ENCODE assay signal across 14 cellular contexts in genomic region chr2:168466834-168467565, GRCh38. TPM values are rescaled to one million over a fixed set of nuclear protein-coding genes. Genes with fewer than 3 reads are reported as not detected.
DNase-seq lines count a peak whose midpoint lies in the region; ATAC-seq, FAIRE-seq and TF ChIP-seq lines count a peak whose summit lies in the region.
"Had no signal": no experiment of that assay in that cellular context is flagged by ENCODE, and none has a peak within 500 bp of the region (broad histone marks: within the 10 kb centered on the region; RNA-seq: fewer than 3 reads in every experiment).

No MANE protein-coding gene starts in this region.

- H3K4me1 ChIP-seq in endothelial cell of umbilical vein (ENCODE audit: control insufficient read depth, extremely low read depth, insufficient read depth, low read length) (peaks cover 4% of the 10 kb centered on the region), parathyroid adenoma (peaks cover 12% of the 10 kb centered on the region)

- DNase-seq in NCI-H446 (lab: John Stamatoyannopoulos, UW) (peak; percentile 21 to 48), endothelial cell of umbilical vein (ENCODE audit: low read depth, low spot score) (peak; percentile 12), NCI-H1436 treated with DMSO at 0.1 percent for 48 hours (lab: John Stamatoyannopoulos, UW) (no peak), GM19240 (ENCODE audit: insufficient read length, low spot score) (no peak), cortex of kidney (lab: John Stamatoyannopoulos, UW) (no peak)
- DNase-seq: foreskin melanocyte; KG1; stimulated activated CD4-positive, alpha-beta T cell treated with anti-CD3 and anti-CD28 coated beads, Interleukin-2, amount 100 ng/mL, for 48 hours; transverse colon had no signal

- H3K27ac ChIP-seq in endothelial cell of umbilical vein (ENCODE audit: insufficient read depth, low read depth, low read length) (no peak overlapping the region), parathyroid adenoma (no peak overlapping the region)

- H3K9me1 ChIP-seq in endothelial cell of umbilical vein (replicated peaks; ENCODE audit: control insufficient read depth, extremely low read depth, insufficient read depth, low read length), result no peaks in the 10 kb centered on the region

- no peak for FAIRE-seq in endothelial cell of umbilical vein (lab: Jason Lieb, UNC)
- FAIRE-seq: bronchial epithelial cell, G401.6 had no signal

- ATAC-seq in HG03139 (IDR thresholded peaks at IDR 0.05; ENCODE audit: unreplicated experiment), result no peak

- H3K9me3 ChIP-seq in endothelial cell of umbilical vein (replicated peaks; ENCODE audit: control insufficient read depth, insufficient read depth, low read length) (no peaks in the 10 kb centered on the region), parathyroid adenoma (ENCODE audit: control insufficient read depth, low read length) (no peaks in the 10 kb centered on the region)
- H3K9me3 ChIP-seq: transverse colon had no signal

- no peak for TF ChIP-seq POLR2A in endothelial cell of umbilical vein (IDR thresholded peaks at IDR 0.05; ENCODE audit: low read depth, low read length)

- H3K4me2 ChIP-seq in endothelial cell of umbilical vein (ENCODE audit: insufficient read depth, low read length) (no peak overlapping the region), parathyroid adenoma (ENCODE audit: low read length) (no peak overlapping the region)

- no peak overlapping the region for H2AFZ ChIP-seq in endothelial cell of umbilical vein (ENCODE audit: low read depth, low read length)
- peak overlapping the region; percentile 24 for H2AFZ ChIP-seq in parathyroid adenoma

- dilution Hi-C loops in endothelial cell of umbilical vein (cut with MboI; ENCODE audit: extremely low pct_ligation_motif_present, low sequenced_read_pairs), result no loop called here

- intact Hi-C loops in endothelial cell of umbilical vein (cut with micrococcal nuclease), result no loop called here

- H3K4me3 ChIP-seq in GM08714 (ENCODE audit: low read length), result peak overlapping the region; percentile 17; the same call in 1 of the 2 replicates
- no peak overlapping the region for H3K4me3 ChIP-seq in endothelial cell of umbilical vein (replicated peaks in 1 of 3; ENCODE audit: insufficient read depth in 1 of 3, low read depth in 1 of 3, low read length in 3 of 3)
- no peak overlapping the region for H3K4me3 ChIP-seq in parathyroid adenoma (ENCODE audit: low read depth, low read length)
- H3K4me3 ChIP-seq: transverse colon had no signal

- POLR2A ChIA-PET in endothelial cell of umbilical vein (lab: Charles Lee), result no interaction called here

- H3K36me3 ChIP-seq in endothelial cell of umbilical vein (ENCODE audit: control insufficient read depth in 2 of 2, extremely low read depth in 1 of 2, insufficient read depth in 2 of 2, low read length in 2 of 2), result no peaks in the 10 kb centered on the region
- no peaks in the 10 kb centered on the region for H3K36me3 ChIP-seq in parathyroid adenoma (ENCODE audit: control insufficient read depth, insufficient read depth, low read length)
- H3K36me3 ChIP-seq: transverse colon had no signal

- no peaks in the 10 kb centered on the region for H3K27me3 ChIP-seq in endothelial cell of umbilical vein (ENCODE audit: control insufficient read depth in 2 of 2, insufficient read depth in 2 of 2, low read length in 2 of 2)
- H3K27me3 ChIP-seq in parathyroid adenoma (ENCODE audit: control insufficient read depth, insufficient read depth, low read length), result no peaks in the 10 kb centered on the region
- H3K27me3 ChIP-seq: transverse colon had no signal

- no TSS peak for BruUV-seq in endothelial cell of umbilical vein (replicated peaks; lab: Mats Ljungman, UMichigan)

- H3K79me2 ChIP-seq in endothelial cell of umbilical vein (ENCODE audit: control insufficient read depth, insufficient read depth, low read length) (peaks cover 2% of the 10 kb centered on the region), parathyroid adenoma (peaks cover 2% of the 10 kb centered on the region)

- TF ChIP-seq CTCF in endothelial cell of umbilical vein (IDR thresholded peaks at IDR 0.05; ENCODE audit: extremely low read depth in 1 of 2, insufficient read depth in 1 of 2, low read depth in 1 of 2, low read length in 2 of 2) (no peak), parathyroid adenoma (IDR thresholded peaks at IDR 0.05) (no peak)

- no peak overlapping the region for H3K9ac ChIP-seq in endothelial cell of umbilical vein (replicated peaks; ENCODE audit: extremely low read depth, insufficient read depth, low read length)
- no peak overlapping the region for H3K9ac ChIP-seq in parathyroid adenoma

- no peaks in the 10 kb centered on the region for H4K20me1 ChIP-seq in endothelial cell of umbilical vein (replicated peaks; ENCODE audit: control insufficient read depth, extremely low read depth, insufficient read depth, low read length)

- CTCF ChIA-PET in endothelial cell of umbilical vein (lab: Charles Lee), result interaction anchor here (1.1 kb wide), 1 partner anchor 23 kb away, joined by 4 read pairs; no protein-coding TSS in a partner anchor

TF ChIP-seq in endothelial cell of umbilical vein, 7 proteins besides CTCF, POLR2A, EP300 and RAD21:
- TF ChIP-seq POLR2AphosphoS5 (IDR thresholded peaks at IDR 0.05; ENCODE audit: insufficient read depth, low read depth, low read length) (no peak), MYC (IDR thresholded peaks at IDR 0.05; ENCODE audit: low read depth, low read length) (no peak), EZH2 (IDR thresholded peaks at IDR 0.05; ENCODE audit: borderline replicate concordance, low read depth, low read length, severe bottlenecking) (no peak), GATA2 (IDR thresholded peaks at IDR 0.05; ENCODE audit: insufficient read depth, insufficient read length, low read depth, low read length) (no peak), FOS (IDR thresholded peaks at IDR 0.05; ENCODE audit: borderline replicate concordance, insufficient read depth, low read length) (no peak), MAX (IDR thresholded peaks at IDR 0.05; ENCODE audit: insufficient read depth, insufficient read length) (no peak)
TF ChIP-seq in endothelial cell of umbilical vein: peak in this region for 0.

RNA-seq across cellular contexts. Expression of gene CERS6, which starts 10.9 kb away (rescaled TPM):
- total RNA-seq in endothelial cell of umbilical vein, result 11.2 and 11.7 TPM in 2 replicates
- 1.9 and 2.7 TPM in 2 replicates for polyA plus RNA-seq in endothelial cell of umbilical vein
- 3.4 TPM in 2 replicates for polyA plus RNA-seq in endothelial cell of umbilical vein (2011; cell fraction: cytosol; rRNA removed)
- 2.9 and 4.0 TPM in 2 replicates for polyA plus RNA-seq in endothelial cell of umbilical vein (2011; cell fraction: nucleus; rRNA removed)
- polyA plus RNA-seq in endothelial cell of umbilical vein (2012), result 6.5 and 12.0 TPM in 2 replicates
- polyA minus RNA-seq in endothelial cell of umbilical vein, result 7.8 and 8.0 TPM in 2 replicates
- not detected for polyA minus RNA-seq in endothelial cell of umbilical vein (2011; cell fraction: cytosol; rRNA and poly(A)+ RNA removed)
- 5.7 and 8.5 TPM in 2 replicates for polyA minus RNA-seq in endothelial cell of umbilical vein (2011; cell fraction: nucleus; rRNA and poly(A)+ RNA removed)

Comparison
In these comparisons a context has a peak if more than half of its experiments do, and no peak if none do; other contexts are left out.
1. DNase-seq: peak in NCI-H446 (2 of 2) and endothelial cell of umbilical vein (single experiment); none in NCI-H1436 treated with DMSO at 0.1 percent for 48 hours (single experiment), GM19240 (single experiment) and cortex of kidney (single experiment).